17 cellular contexts compared by ENCODE assay signal in genomic region chr4:155692361-155692760, GRCh38. TPM values are rescaled to one million over a fixed set of nuclear protein-coding genes. Genes with fewer than 3 reads are reported as not detected.
"Had no signal": no experiment of that assay in that cellular context is flagged by ENCODE, and none has a peak within 500 bp of the region (broad histone marks: within the 10 kb centered on the region; RNA-seq: fewer than 3 reads in every experiment).

No MANE protein-coding gene starts in this region.

- H3K4me1 Mint-ChIP-seq: naive thymus-derived CD4-positive, alpha-beta T cell; T-cell had no signal

- H3K9me3 Mint-ChIP-seq: effector memory CD8-positive, alpha-beta T cell; T-cell had no signal

- H3K9me3 ChIP-seq: neutrophil, suprapubic skin had no signal

- H3K4me3 Mint-ChIP-seq: activated naive CD8-positive, alpha-beta T cell; effector memory CD8-positive, alpha-beta T cell; naive thymus-derived CD4-positive, alpha-beta T cell; T-cell had no signal

- H3K36me3 Mint-ChIP-seq: activated naive CD8-positive, alpha-beta T cell; naive thymus-derived CD4-positive, alpha-beta T cell; T-cell had no signal

- H3K4me3 ChIP-seq: suprapubic skin had no signal

- H3K27me3 ChIP-seq: neutrophil, suprapubic skin had no signal

- H3K27me3 Mint-ChIP-seq: effector memory CD8-positive, alpha-beta T cell had no signal

- DNase-seq: activated CD4-positive, alpha-beta T cell treated with anti-CD3 and anti-CD28 coated beads, Interleukin-2, amount 50 U/mL, for 1 hour; activated CD8-positive, alpha-beta memory T cell treated with anti-CD3 and anti-CD28 coated beads for 24 hours; activated gamma-delta T cell treated with Interleukin-2 at 50 U/mL for 16 hours; amygdala; dermis blood vessel endothelial cell; effector memory CD8-positive, alpha-beta T cell; foreskin melanocyte; head of caudate nucleus; naive thymus-derived CD4-positive, alpha-beta T cell; stimulated activated CD4-positive, alpha-beta T cell treated with anti-CD3 and anti-CD28 coated beads, Interleukin-4, amount 100 ng/mL, for 4 hours; stimulated activated naive CD8-positive, alpha-beta T cell treated with anti-CD3 and anti-CD28 coated beads, Interleukin-15, Interleukin-2, amounts not matched to agents 100 U/mL and 50 U/mL, for 24 hours; T-cell; T-helper 9 cell had no signal

- H3K27ac Mint-ChIP-seq: activated naive CD8-positive, alpha-beta T cell; effector memory CD8-positive, alpha-beta T cell; naive thymus-derived CD4-positive, alpha-beta T cell; T-cell had no signal

- H3K27ac ChIP-seq: neutrophil, suprapubic skin had no signal

- H3K36me3 ChIP-seq: neutrophil, suprapubic skin had no signal

- ATAC-seq: activated CD4-positive, CD25-positive, alpha-beta regulatory T cell treated with anti-CD3 and anti-CD28 coated beads, Interleukin-2, amount 50 U/mL, for 24 hours; effector memory CD8-positive, alpha-beta T cell; naive thymus-derived CD4-positive, alpha-beta T cell; stimulated activated naive CD8-positive, alpha-beta T cell treated with anti-CD3 and anti-CD28 coated beads, Interleukin-15, Interleukin-2, amounts not matched to agents 100 U/mL and 50 U/mL, for 24 hours; T-cell had no signal

RNA-seq across cellular contexts. Expression of gene GUCY1A1, which starts 25.7 kb away (rescaled TPM):
- polyA plus RNA-seq: naive thymus-derived CD4-positive, alpha-beta T cell had no signal
